In genomic region chr19:49423278-49423984, GRCh38 we compare ENCODE assay signal across 1 cellular context.
TF ChIP-seq lines count a peak whose summit lies in the region.

Gene PTH2 (minus strand): TSS chr19:49423441. CDS start chr19:49423339, 102 bp downstream.

TF ChIP-seq in H1, 55 proteins besides CTCF, POLR2A, EP300 and RAD21 (continued from another document):
- TF ChIP-seq NANOG (IDR thresholded peaks at IDR 0.05; ENCODE audit: insufficient read depth, low read depth, low read length, poor library complexity, severe bottlenecking) (no peak), HDAC2 (IDR thresholded peaks at IDR 0.05; ENCODE audit: borderline replicate concordance in 1 of 2, low read depth in 2 of 2, low read length in 2 of 2) (no peak), SAP30 (IDR thresholded peaks at IDR 0.05; ENCODE audit: insufficient read depth, insufficient replicate concordance, low read length) (no peak), SUZ12 (IDR thresholded peaks at IDR 0.05; ENCODE audit: low read length) (peak; percentile 67)
TF ChIP-seq in H1: peak in this region for 2.
